Comparison of ENCODE assay signal across 13 cellular contexts in the genomic region with DNA sequence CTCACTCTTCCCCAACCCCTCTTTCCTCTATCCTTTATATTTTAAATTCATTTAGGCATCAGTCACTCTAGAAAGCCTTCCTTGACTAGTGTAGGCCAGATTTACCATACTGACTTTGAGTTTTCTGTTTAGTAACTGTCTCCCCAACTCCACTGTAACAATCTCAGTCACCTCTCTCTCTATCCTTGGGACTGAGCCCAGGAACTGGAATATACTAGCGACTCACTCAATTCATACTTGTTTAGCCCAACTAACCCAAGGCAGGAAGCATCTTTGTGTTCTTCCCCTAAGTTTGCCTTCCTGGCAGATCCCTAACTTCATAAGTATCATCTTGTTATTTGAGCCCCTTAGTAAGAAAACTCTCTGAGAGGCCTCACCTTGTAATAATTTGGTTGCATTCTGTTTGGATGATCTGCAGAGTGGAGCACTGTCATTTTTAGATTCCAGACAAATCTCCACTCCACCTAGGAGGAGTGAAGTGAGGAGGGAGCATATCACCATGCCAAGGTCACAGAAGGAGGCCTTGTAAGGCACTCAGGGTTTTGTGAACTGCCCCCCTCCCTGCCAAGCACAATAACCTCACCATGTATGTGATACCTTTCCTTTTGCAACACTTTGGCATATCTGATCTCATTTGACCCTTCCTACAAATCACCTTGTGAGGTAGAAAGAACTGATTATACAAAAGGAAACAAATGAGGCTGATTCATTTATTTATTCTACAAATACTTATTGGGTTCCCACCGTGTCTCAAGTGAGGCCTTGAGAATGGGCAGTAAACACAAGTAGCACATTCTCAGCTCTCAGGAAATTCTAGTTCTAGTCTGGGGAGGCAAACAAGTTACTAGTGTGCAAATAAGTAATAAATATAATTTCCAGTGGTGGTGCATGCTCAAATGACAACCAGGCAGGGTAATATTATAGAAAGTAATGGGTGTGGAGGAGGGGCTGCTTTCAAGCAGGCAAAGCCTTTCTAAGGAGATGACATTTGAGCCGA. TPM values are rescaled to one million over a fixed set of nuclear protein-coding genes. Genes with fewer than 3 reads are reported as not detected.
"Had no signal": no experiment of that assay in that cellular context is flagged by ENCODE, and none has a peak within 500 bp of the region (broad histone marks: within the 10 kb centered on the region; RNA-seq: fewer than 3 reads in every experiment).

No MANE protein-coding gene starts in this region.

- H3K4me1 Mint-ChIP-seq: neural progenitor cell had no signal

- H3K36me3 Mint-ChIP-seq: mesothelial cell of epicardium, neural progenitor cell had no signal

- H3K27ac ChIP-seq: gastroesophageal sphincter, neural progenitor cell, ovary, VCaP had no signal

- H3K27me3 ChIP-seq: gastroesophageal sphincter, neural progenitor cell, ovary had no signal

- H3K4me1 ChIP-seq: gastroesophageal sphincter, neural progenitor cell had no signal

- H3K36me3 ChIP-seq: gastroesophageal sphincter, neural progenitor cell, ovary had no signal

- H3K9me3 Mint-ChIP-seq: activated T-helper 1 cell treated with anti-CD3 and anti-CD28 coated beads, Interleukin-12 subunit alpha, Interleukin-12 subunit beta, Interleukin-2, Interleukin-4 antibody, amounts not matched to agents 30 ng/mL and 10 ng/mL and 1 ng/mL, durations not matched to agents 14 hours and 24 hours and 36 hours had no signal

- H3K4me3 Mint-ChIP-seq: activated CD8-positive, alpha-beta T cell treated with anti-CD3 and anti-CD28 coated beads, Interleukin-2, amount 10 ng/mL, durations not matched to agents 7 days and 5 days; activated T-helper 1 cell treated with anti-CD3 and anti-CD28 coated beads, Interleukin-12 subunit alpha, Interleukin-12 subunit beta, Interleukin-2, Interleukin-4 antibody, amounts not matched to agents 30 ng/mL and 10 ng/mL and 1 ng/mL, durations not matched to agents 14 hours and 24 hours and 36 hours; mesothelial cell of epicardium; neural progenitor cell had no signal

- H3K27ac Mint-ChIP-seq: activated CD8-positive, alpha-beta T cell treated with anti-CD3 and anti-CD28 coated beads, Interleukin-2, amount 10 ng/mL, durations not matched to agents 7 days and 5 days; activated T-helper 1 cell treated with anti-CD3 and anti-CD28 coated beads, Interleukin-12 subunit alpha, Interleukin-12 subunit beta, Interleukin-2, Interleukin-4 antibody, amounts not matched to agents 30 ng/mL and 10 ng/mL and 1 ng/mL, durations not matched to agents 14 hours and 24 hours and 36 hours; mesothelial cell of epicardium; neural progenitor cell had no signal

- H3K4me3 ChIP-seq: gastroesophageal sphincter, neural progenitor cell, ovary had no signal

- ATAC-seq: activated CD8-positive, alpha-beta T cell treated with anti-CD3 and anti-CD28 coated beads, Interleukin-2, amount 10 ng/mL, durations not matched to agents 7 days and 5 days; gastroesophageal sphincter; stimulated activated naive CD8-positive, alpha-beta T cell treated with anti-CD3 and anti-CD28 coated beads, Interleukin-15, Interleukin-2, amounts not matched to agents 100 U/mL and 50 U/mL, for 24 hours had no signal

- H3K9me3 ChIP-seq: gastroesophageal sphincter, ovary had no signal

- DNase-seq: activated CD4-positive, alpha-beta T cell treated with anti-CD3 and anti-CD28 coated beads for 4 hours; activated CD8-positive, alpha-beta memory T cell treated with anti-CD3 and anti-CD28 coated beads, Interleukin-2, amount 50 U/mL, for 48 hours; activated CD8-positive, alpha-beta T cell treated with anti-CD3 and anti-CD28 coated beads, Interleukin-2, amount 10 ng/mL, durations not matched to agents 7 days and 5 days; activated naive CD4-positive, alpha-beta T cell; ovary; stimulated activated CD4-positive, alpha-beta T cell treated with anti-CD3 and anti-CD28 coated beads, Interleukin-4, amount 100 ng/mL, for 1 hour; stimulated activated CD8-positive, alpha-beta memory T cell treated with anti-CD3 and anti-CD28 coated beads, Interleukin-4, amount 100 ng/mL, for 48 hours; stimulated activated naive CD8-positive, alpha-beta T cell treated with anti-CD3 and anti-CD28 coated beads, Interleukin-15, Interleukin-2, amounts not matched to agents 100 U/mL and 50 U/mL, for 24 hours had no signal

RNA-seq across cellular contexts. Expression of a gene that starts 19.4 kb away (rescaled TPM):
- total RNA-seq: activated CD8-positive, alpha-beta T cell treated with anti-CD3 and anti-CD28 coated beads, Interleukin-2, amount 10 ng/mL, durations not matched to agents 7 days and 5 days; activated T-helper 1 cell treated with anti-CD3 and anti-CD28 coated beads, Interleukin-12 subunit alpha, Interleukin-12 subunit beta, Interleukin-2, Interleukin-4 antibody, amounts not matched to agents 30 ng/mL and 10 ng/mL and 1 ng/mL, durations not matched to agents 14 hours and 24 hours and 36 hours had no signal
